ENCODE assay signal across 8 cellular contexts in genomic region chr14:77707724-77708408, GRCh38. TPM values are rescaled to one million over a fixed set of nuclear protein-coding genes. Genes with fewer than 3 reads are reported as not detected.
DNase-seq lines count a peak whose midpoint lies in the region; ATAC-seq and FAIRE-seq lines count a peak whose summit lies in the region.

A gene with protein sequence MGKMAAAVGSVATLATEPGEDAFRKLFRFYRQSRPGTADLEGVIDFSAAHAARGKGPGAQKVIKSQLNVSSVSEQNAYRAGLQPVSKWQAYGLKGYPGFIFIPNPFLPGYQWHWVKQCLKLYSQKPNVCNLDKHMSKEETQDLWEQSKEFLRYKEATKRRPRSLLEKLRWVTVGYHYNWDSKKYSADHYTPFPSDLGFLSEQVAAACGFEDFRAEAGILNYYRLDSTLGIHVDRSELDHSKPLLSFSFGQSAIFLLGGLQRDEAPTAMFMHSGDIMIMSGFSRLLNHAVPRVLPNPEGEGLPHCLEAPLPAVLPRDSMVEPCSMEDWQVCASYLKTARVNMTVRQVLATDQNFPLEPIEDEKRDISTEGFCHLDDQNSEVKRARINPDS (minus strand): TSS chr14:77708023. CDS start chr14:77708004, 19 bp downstream.
Gene SLIRP (plus strand): TSS chr14:77708103. CDS start chr14:77708112, 9 bp downstream.

- no peaks in the 10 kb centered on the region for H3K4me1 ChIP-seq in mesodermal cell (ENCODE audit: control insufficient read depth, insufficient read depth, low read length, poor library complexity, severe bottlenecking)

- H3K4me1 Mint-ChIP-seq in activated CD8-positive, alpha-beta memory T cell treated with anti-CD3 and anti-CD28 coated beads, Interleukin-2, amount 10 ng/mL, durations not matched to agents 7 days and 5 days, result peaks cover 40% of the 10 kb centered on the region

- peak within 1 kb of the TSS; percentile 99 for H3K27ac Mint-ChIP-seq in activated CD8-positive, alpha-beta memory T cell treated with anti-CD3 and anti-CD28 coated beads, Interleukin-2, amount 10 ng/mL, durations not matched to agents 7 days and 5 days

- peak; percentile 72 for DNase-seq in Caki2 (ENCODE audit: low read depth)
- DNase-seq in HTR-8/SVneo (ENCODE audit: insufficient read length, low spot score), result peak; percentile 90
- peak; percentile 86 for DNase-seq in NOMO-1 treated with DMSO at 0.1 percent for 48 hours (lab: John Stamatoyannopoulos, UW; ENCODE audit: unreplicated experiment)
- peak; percentile 93 for DNase-seq in activated CD8-positive, alpha-beta memory T cell treated with anti-CD3 and anti-CD28 coated beads, Interleukin-2, amount 10 ng/mL, durations not matched to agents 7 days and 5 days
- peak; percentile 62 to 77 for DNase-seq in stimulated activated CD8-positive, alpha-beta memory T cell treated with anti-CD3 and anti-CD28 coated beads, Interleukin-15, amount 100 ng/mL, for 4 hours (ENCODE audit: low read depth in 2 of 2)

- peak; percentile 97 for ATAC-seq in GM21381 (IDR thresholded peaks at IDR 0.05; ENCODE audit: unreplicated experiment)
- peak; percentile 99 for ATAC-seq in activated CD8-positive, alpha-beta memory T cell treated with anti-CD3 and anti-CD28 coated beads, Interleukin-2, amount 10 ng/mL, durations not matched to agents 7 days and 5 days

- in situ Hi-C loops in Caki2 (cut with HindIII; ENCODE audit: low pct_unique_long_range_greater_than_20kb, low sequenced_read_pairs), result no loop called here

- FAIRE-seq in HTR-8/SVneo (lab: Jason Lieb, UNC), result no peak
- FAIRE-seq in endometrium (lab: Jason Lieb, UNC), result peak; percentile 33

- peaks cover 58% of the 10 kb centered on the region for H3K36me3 ChIP-seq in mesodermal cell (ENCODE audit: control insufficient read depth, insufficient read depth, low read length)

- H3K27ac ChIP-seq in mesodermal cell (ENCODE audit: low read depth, low read length, severe bottlenecking), result peak within 1 kb of the TSS; percentile 64

- peaks cover 23% of the 10 kb centered on the region for H3K36me3 Mint-ChIP-seq in activated CD8-positive, alpha-beta memory T cell treated with anti-CD3 and anti-CD28 coated beads, Interleukin-2, amount 10 ng/mL, durations not matched to agents 7 days and 5 days

- H3K4me3 Mint-ChIP-seq in activated CD8-positive, alpha-beta memory T cell treated with anti-CD3 and anti-CD28 coated beads, Interleukin-2, amount 10 ng/mL, durations not matched to agents 7 days and 5 days, result peak within 1 kb of the TSS; percentile 98

- CTCF ChIA-PET in activated CD8-positive, alpha-beta memory T cell treated with anti-CD3 and anti-CD28 coated beads, Interleukin-2, amount 10 ng/mL, durations not matched to agents 7 days and 5 days (lab: Charles Lee), result interaction anchor here (1.1 to 2.5 kb wide), 2 partner anchors 29 to 249 kb away, joined by 3 to 14 read pairs; no protein-coding TSS in a partner anchor

- peak within 1 kb of the TSS; percentile 88 for H3K4me3 ChIP-seq in mesodermal cell (ENCODE audit: extremely low read depth, insufficient read depth, low read length, poor library complexity, severe bottlenecking)

- H3K9me3 Mint-ChIP-seq in activated CD8-positive, alpha-beta memory T cell treated with anti-CD3 and anti-CD28 coated beads, Interleukin-2, amount 10 ng/mL, durations not matched to agents 7 days and 5 days (ENCODE audit: low read depth), result no peaks in the 10 kb centered on the region

- WGBS in mesodermal cell (ENCODE audit: insufficient coverage in 2 of 2), 2 experiments, result 0 to 1% methylated on average over 41 to 45 of the region's 49 CpGs

- no peaks in the 10 kb centered on the region for H3K9me3 ChIP-seq in mesodermal cell (ENCODE audit: control insufficient read depth, low read length)

- no peaks in the 10 kb centered on the region for H3K27me3 Mint-ChIP-seq in activated CD8-positive, alpha-beta memory T cell treated with anti-CD3 and anti-CD28 coated beads, Interleukin-2, amount 10 ng/mL, durations not matched to agents 7 days and 5 days

RNA-seq across cellular contexts. Expression of the first gene that starts in this region (rescaled TPM):
- 6.7 and 13.1 TPM in 2 replicates for total RNA-seq in Caki2 (2014; rRNA removed; shearing (Covaris generic); ENCODE audit: low replicate concordance)
- total RNA-seq in activated CD8-positive, alpha-beta memory T cell treated with anti-CD3 and anti-CD28 coated beads, Interleukin-2, amount 10 ng/mL, durations not matched to agents 7 days and 5 days, result 10 to 100 TPM; 12.3 to 19.6 TPM
- 16.1 TPM for polyA plus RNA-seq in mesodermal cell (2013, experiment 1 of 2)
- 12.7 TPM for polyA plus RNA-seq in mesodermal cell (2013, experiment 2 of 2)

RNA-seq across cellular contexts. Expression of gene SLIRP, which starts in this region (rescaled TPM):
- 225 and 254 TPM in 2 replicates for total RNA-seq in Caki2 (2014; rRNA removed; shearing (Covaris generic); ENCODE audit: low replicate concordance)
- 10 to 100 TPM; 91.8 to 94.5 TPM for total RNA-seq in activated CD8-positive, alpha-beta memory T cell treated with anti-CD3 and anti-CD28 coated beads, Interleukin-2, amount 10 ng/mL, durations not matched to agents 7 days and 5 days
- 334 TPM for polyA plus RNA-seq in mesodermal cell (2013, experiment 1 of 2)
- 370 TPM for polyA plus RNA-seq in mesodermal cell (2013, experiment 2 of 2)

Comparison
In these comparisons a context has a peak if more than half of its experiments do, and no peak if none do; other contexts are left out.
1. Peak in every context shown above with its lines: DNase-seq, ATAC-seq, H3K4me3 ChIP-seq and H3K27ac ChIP-seq.